In the genomic region with DNA sequence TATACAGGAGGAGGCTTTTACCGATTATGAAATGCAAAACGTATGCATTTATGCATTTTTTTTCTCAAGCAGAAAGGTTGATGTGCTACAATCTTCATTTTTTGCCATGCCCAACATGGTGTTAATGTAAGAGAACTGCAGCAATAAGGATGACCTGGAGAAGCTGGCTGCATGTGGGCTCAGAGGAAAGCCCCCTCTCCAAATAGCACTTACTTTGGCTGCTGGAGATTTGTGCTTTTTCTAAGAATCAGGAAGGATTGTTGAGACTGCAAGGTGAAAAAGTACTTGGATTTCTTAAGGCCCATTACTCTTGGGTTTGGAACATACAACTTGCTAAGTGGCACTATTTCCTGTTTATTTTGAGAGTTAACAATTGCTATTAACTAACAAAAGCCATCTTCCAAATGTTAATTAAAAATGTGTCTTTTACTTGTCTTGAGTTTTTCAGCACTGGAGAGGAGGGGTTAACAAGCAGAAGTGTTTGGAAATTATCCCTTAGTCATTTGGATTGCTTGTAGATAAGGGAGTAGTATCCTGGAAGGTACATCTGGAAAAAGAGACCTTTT, we compare ENCODE assay signal across 12 cellular contexts. TPM values are rescaled to one million over a fixed set of nuclear protein-coding genes. Genes with fewer than 3 reads are reported as not detected.
A peak's percentile ranks its signal among the peaks of the same experiment; 100 is the strongest.
DNase-seq lines count a peak whose midpoint lies in the region; ATAC-seq and TF ChIP-seq lines count a peak whose summit lies in the region.
"Had no signal": no experiment of that assay in that cellular context is flagged by ENCODE, and none has a peak within 500 bp of the region (broad histone marks: within the 10 kb centered on the region; RNA-seq: fewer than 3 reads in every experiment).

No MANE protein-coding gene starts in this region.

- H3K9me3 ChIP-seq in BLaER1 treated with 17β-estradiol and CSF1 and Interleukin-3, amounts not matched to agents 10 nM and 100 nM (replicated peaks in 1 of 11) = peaks cover 0 to 33% (median 7%) of the 10 kb centered on the region in 11 experiments; a peak in 13 of 22 replicates
- H3K9me3 ChIP-seq in HUES48 (ENCODE audit: control insufficient read depth, insufficient read depth, low read length) = no peaks in the 10 kb centered on the region
- H3K9me3 ChIP-seq in mammary epithelial cell (replicated peaks; ENCODE audit: insufficient read depth, low read length) = no peaks in the 10 kb centered on the region

- BruUV-seq in mammary epithelial cell (replicated peaks; lab: Mats Ljungman, UMichigan) = no TSS peak

- peaks cover 24 to 28% of the 10 kb centered on the region in 2 donors for H3K4me1 Mint-ChIP-seq in natural killer cell
- peaks cover 25% of the 10 kb centered on the region for H3K4me1 Mint-ChIP-seq in stimulated activated effector memory CD8-positive, alpha-beta T cell treated with anti-CD3 and anti-CD28 coated beads, Interleukin-12 subunit alpha, Interleukin-12 subunit beta, amount 100 ng/mL, for 72 hours

- intact Hi-C loops in mammary epithelial cell (cut with micrococcal nuclease) = loop anchor here (5.0 to 10.0 kb wide), 11 partner anchors 33 to 1846 kb away; no protein-coding TSS in a partner anchor
- intact Hi-C loops in natural killer cell (cut with micrococcal nuclease) = loop anchor here (10.0 kb wide), 2 partner anchors 326 to 1304 kb away; no protein-coding TSS in a partner anchor

- H3K4me3 ChIP-seq in BLaER1 treated with 17β-estradiol and CSF1 and Interleukin-3, amounts not matched to agents 10 nM and 100 nM = peak overlapping the region; percentile 85 to 99 (median 94); a peak in 19 of 20 replicates
- H3K4me3 ChIP-seq in HUES48 (ENCODE audit: low read depth, low read length) (peak overlapping the region; percentile 80), mammary epithelial cell (replicated peaks in 1 of 3; ENCODE audit: insufficient read depth in 1 of 3, low read depth in 2 of 3, low read length in 3 of 3) (peak overlapping the region in 1 of 3 experiments; percentile 98)

- CTCF ChIA-PET in mammary epithelial cell (lab: Charles Lee; ENCODE audit: low non-redundant PET) = no interaction called here

- peak overlapping the region; percentile 40 for H3K4me3 Mint-ChIP-seq in natural killer cell
- H3K4me3 Mint-ChIP-seq in stimulated activated effector memory CD8-positive, alpha-beta T cell treated with anti-CD3 and anti-CD28 coated beads, Interleukin-12 subunit alpha, Interleukin-12 subunit beta, amount 100 ng/mL, for 72 hours = no peak overlapping the region

- no peak for TF ChIP-seq CTCF in mammary epithelial cell (conservative IDR thresholded peaks at IDR 0.05 in 1 of 2, IDR thresholded peaks at IDR 0.05 in 1 of 2; ENCODE audit: extremely low read depth in 1 of 2, insufficient read depth in 1 of 2, low read depth in 1 of 2, low read length in 2 of 2)
- TF ChIP-seq CTCF in natural killer cell (IDR thresholded peaks at IDR 0.05) = no peak

- peak overlapping the region; percentile 85 to 96 (median 90) for H3K4me2 ChIP-seq in BLaER1 treated with 17β-estradiol and CSF1 and Interleukin-3, amounts not matched to agents 10 nM and 100 nM
- H3K4me2 ChIP-seq in mammary epithelial cell (ENCODE audit: insufficient read depth, low read depth, low read length) = peak overlapping the region; percentile 93
- H3K4me2 ChIP-seq: KMS-11 had no signal

- in situ Hi-C loops in mammary epithelial cell (cut with MboI; ENCODE audit: low sequenced_read_pairs in 2 of 2) = loop anchor here in 1 of 2 donors (25.0 kb wide), 1 partner anchor 937 kb away; no protein-coding TSS in a partner anchor

- no peaks in the 10 kb centered on the region for H3K9me3 Mint-ChIP-seq in natural killer cell
- no peaks in the 10 kb centered on the region for H3K9me3 Mint-ChIP-seq in stimulated activated effector memory CD8-positive, alpha-beta T cell treated with anti-CD3 and anti-CD28 coated beads, Interleukin-12 subunit alpha, Interleukin-12 subunit beta, amount 100 ng/mL, for 72 hours

- peaks cover 0 to 59% (median 50%) of the 10 kb centered on the region in 11 experiments; a peak in 17 of 22 replicates for H4K20me1 ChIP-seq in BLaER1 treated with 17β-estradiol and CSF1 and Interleukin-3, amounts not matched to agents 10 nM and 100 nM
- no peaks in the 10 kb centered on the region for H4K20me1 ChIP-seq in mammary epithelial cell (ENCODE audit: insufficient read depth, low read length)

- dilution Hi-C loops in mammary epithelial cell (cut with HindIII; ENCODE audit: low sequenced_read_pairs) = no loop called here

- no peaks in the 10 kb centered on the region for H3K36me3 Mint-ChIP-seq in natural killer cell
- peaks cover 20% of the 10 kb centered on the region for H3K36me3 Mint-ChIP-seq in stimulated activated effector memory CD8-positive, alpha-beta T cell treated with anti-CD3 and anti-CD28 coated beads, Interleukin-12 subunit alpha, Interleukin-12 subunit beta, amount 100 ng/mL, for 72 hours

- H3K27ac ChIP-seq in BLaER1 treated with 17β-estradiol and CSF1 and Interleukin-3, amounts not matched to agents 10 nM and 100 nM = peak overlapping the region in 9 of 11 experiments; percentile 91 to 99 (median 97); a peak in 17 of 22 replicates
- H3K27ac ChIP-seq in HUES48 (ENCODE audit: low read depth, low read length) = peak overlapping the region; percentile 86
- no peak overlapping the region for H3K27ac ChIP-seq in mammary epithelial cell (ENCODE audit: insufficient read depth, low read depth, low read length)
- H3K27ac ChIP-seq: KMS-11 had no signal

- ATAC-seq in natural killer cell = no peak
- ATAC-seq in HG03025 (IDR thresholded peaks at IDR 0.05; ENCODE audit: low FRiP score, unreplicated experiment) = no peak
- ATAC-seq in stimulated activated effector memory CD8-positive, alpha-beta T cell treated with anti-CD3 and anti-CD28 coated beads, Interleukin-12 subunit alpha, Interleukin-12 subunit beta, amount 100 ng/mL, for 72 hours = no peak
- no peak for ATAC-seq in HG02885 (IDR thresholded peaks at IDR 0.05; ENCODE audit: poor library complexity, unreplicated experiment)
- ATAC-seq: activated CD4-positive, alpha-beta T cell treated with anti-CD3 and anti-CD28 coated beads for 36 hours had no signal

- H3K79me2 ChIP-seq in mammary epithelial cell (ENCODE audit: insufficient read depth, low read length) = peaks cover 50% of the 10 kb centered on the region

- H3K27me3 Mint-ChIP-seq in natural killer cell (ENCODE audit: low read depth in 2 of 2) = peaks cover 0 to 2% of the 10 kb centered on the region in 2 donors

- no peak overlapping the region for H2AFZ ChIP-seq in mammary epithelial cell (ENCODE audit: low read depth, low read length)

- H3K9ac ChIP-seq in BLaER1 treated with 17β-estradiol and CSF1 and Interleukin-3, amounts not matched to agents 10 nM and 100 nM = peak overlapping the region; percentile 89 to 99 (median 98); a peak in 19 of 22 replicates
- H3K9ac ChIP-seq in HUES48 (ENCODE audit: low read depth, low read length) (peak overlapping the region; percentile 88; the same call in 1 of the 2 replicates), mammary epithelial cell (ENCODE audit: insufficient read depth, low read length) (no peak overlapping the region)
- H3K9ac ChIP-seq: KMS-11 had no signal

- no peak for DNase-seq in mammary epithelial cell
- DNase-seq in natural killer cell = no peak
- DNase-seq in stimulated activated effector memory CD8-positive, alpha-beta T cell treated with anti-CD3 and anti-CD28 coated beads, Interleukin-12 subunit alpha, Interleukin-12 subunit beta, amount 100 ng/mL, for 72 hours (ENCODE audit: low spot score in 2 of 2) = no peak
- DNase-seq in effector CD8-positive, alpha-beta T cell (lab: John Stamatoyannopoulos, UW) = no peak
- DNase-seq: activated CD4-positive, alpha-beta T cell treated with anti-CD3 and anti-CD28 coated beads for 36 hours; NCI-H2029; stimulated activated CD4-positive, alpha-beta T cell treated with anti-CD3 and anti-CD28 coated beads, Interleukin-1b, Interleukin-23, amount 100 ng/mL, for 48 hours had no signal

- WGBS in mammary epithelial cell (ENCODE audit: low coverage, missing lambda C conversion rate) = 16% methylated on average over 2 of the region's 2 CpGs

- H3K36me3 ChIP-seq in BLaER1 treated with 17β-estradiol and CSF1 and Interleukin-3, amounts not matched to agents 10 nM and 100 nM = peaks cover 0 to 76% (median 58%) of the 10 kb centered on the region in 11 experiments; a peak in 16 of 22 replicates
- H3K36me3 ChIP-seq in HUES48 (ENCODE audit: control insufficient read depth, insufficient read depth, low read length) (peaks cover 16% of the 10 kb centered on the region), mammary epithelial cell (ENCODE audit: insufficient read depth, low read length) (no peaks in the 10 kb centered on the region)

- peaks cover 39 to 61% (median 55%) of the 10 kb centered on the region in 10 experiments for H3K4me1 ChIP-seq in BLaER1 treated with 17β-estradiol and CSF1 and Interleukin-3, amounts not matched to agents 10 nM and 100 nM
- H3K4me1 ChIP-seq in HUES48 (ENCODE audit: control insufficient read depth, insufficient read depth, low read length) = peaks cover 24% of the 10 kb centered on the region
- peaks cover 14% of the 10 kb centered on the region for H3K4me1 ChIP-seq in mammary epithelial cell (ENCODE audit: insufficient read depth, low read length)

- no peaks in the 10 kb centered on the region for H3K27me3 ChIP-seq in BLaER1 treated with 17β-estradiol and CSF1 and Interleukin-3, amounts not matched to agents 10 nM and 100 nM
- H3K27me3 ChIP-seq in HUES48 (ENCODE audit: control insufficient read depth, insufficient read depth, low read length) (no peaks in the 10 kb centered on the region), mammary epithelial cell (ENCODE audit: insufficient read depth, low read length) (no peaks in the 10 kb centered on the region)

- no peak overlapping the region for H3K27ac Mint-ChIP-seq in natural killer cell
- no peak overlapping the region for H3K27ac Mint-ChIP-seq in stimulated activated effector memory CD8-positive, alpha-beta T cell treated with anti-CD3 and anti-CD28 coated beads, Interleukin-12 subunit alpha, Interleukin-12 subunit beta, amount 100 ng/mL, for 72 hours
- H3K27ac Mint-ChIP-seq: activated CD4-positive, alpha-beta T cell treated with anti-CD3 and anti-CD28 coated beads for 36 hours had no signal

RNA-seq across cellular contexts. Expression of gene SOX4, which starts 5.6 kb away (rescaled TPM):
- total RNA-seq in mammary epithelial cell (10 to 100 TPM; 22.3 to 64.8 TPM), natural killer cell (1 to 10 TPM; 4.4 to 7.6 (median 6.4) TPM)
- 6.2 TPM for polyA plus RNA-seq in mammary epithelial cell
- 9.2 TPM for polyA minus RNA-seq in mammary epithelial cell
